15 cellular contexts compared by ENCODE assay signal in the genomic region with DNA sequence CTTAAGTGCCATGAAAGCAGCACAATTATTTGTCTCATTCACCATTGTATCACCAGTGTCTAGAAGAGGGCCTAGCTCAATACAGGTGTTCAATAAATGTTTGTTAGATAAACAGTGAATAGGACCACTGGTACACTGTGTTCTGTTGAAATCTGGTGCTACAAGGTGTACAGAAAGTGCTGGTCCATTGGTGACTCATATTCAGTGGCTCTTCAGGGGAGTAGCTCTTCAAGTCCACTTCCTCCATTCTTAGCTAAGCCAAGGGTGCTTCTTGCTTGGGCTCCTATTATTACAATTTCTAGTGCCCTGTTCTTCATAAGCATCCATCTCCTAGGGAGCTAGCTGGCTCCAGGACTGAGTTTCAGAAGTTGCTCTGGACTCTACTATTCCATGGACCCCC.
"Had no signal": no experiment of that assay in that cellular context is flagged by ENCODE, and none has a peak within 500 bp of the region (broad histone marks: within the 10 kb centered on the region; RNA-seq: fewer than 3 reads in every experiment).

No MANE protein-coding gene starts in this region.

- H3K4me3 ChIP-seq: psoas muscle, sigmoid colon had no signal

- DNase-seq: activated CD4-positive, alpha-beta T cell treated with anti-CD3 and anti-CD28 coated beads, Interleukin-2, amount 50 U/mL, for 1 hour; activated naive CD4-positive, alpha-beta T cell treated with anti-CD3 and anti-CD28 coated beads, Interleukin-2, amount 10 ng/mL, durations not matched to agents 7 days and 5 days; activated T-cell treated with anti-CD3 and anti-CD28 coated beads for 4 hours; central memory CD4-positive, alpha-beta T cell; cortex of kidney; effector memory CD4-positive, alpha-beta T cell; erythroblast; hypothalamus; psoas muscle; sigmoid colon; stimulated activated CD4-positive, alpha-beta T cell treated with anti-CD3 and anti-CD28 coated beads, Interleukin-2, amount 100 ng/mL, for 24 hours; stimulated activated naive CD4-positive, alpha-beta T cell; substantia nigra; T-helper 2 cell had no signal

- H3K36me3 ChIP-seq: sigmoid colon had no signal

- H3K27me3 ChIP-seq: sigmoid colon had no signal

- H3K27ac ChIP-seq: psoas muscle, sigmoid colon had no signal

- ATAC-seq: activated T-helper 17 cell treated with anti-CD3 and anti-CD28 coated beads, Interleukin-2, amount 50 U/mL, for 72 hours; psoas muscle had no signal

- H3K9me3 ChIP-seq: psoas muscle, sigmoid colon had no signal
